In the genomic region with DNA sequence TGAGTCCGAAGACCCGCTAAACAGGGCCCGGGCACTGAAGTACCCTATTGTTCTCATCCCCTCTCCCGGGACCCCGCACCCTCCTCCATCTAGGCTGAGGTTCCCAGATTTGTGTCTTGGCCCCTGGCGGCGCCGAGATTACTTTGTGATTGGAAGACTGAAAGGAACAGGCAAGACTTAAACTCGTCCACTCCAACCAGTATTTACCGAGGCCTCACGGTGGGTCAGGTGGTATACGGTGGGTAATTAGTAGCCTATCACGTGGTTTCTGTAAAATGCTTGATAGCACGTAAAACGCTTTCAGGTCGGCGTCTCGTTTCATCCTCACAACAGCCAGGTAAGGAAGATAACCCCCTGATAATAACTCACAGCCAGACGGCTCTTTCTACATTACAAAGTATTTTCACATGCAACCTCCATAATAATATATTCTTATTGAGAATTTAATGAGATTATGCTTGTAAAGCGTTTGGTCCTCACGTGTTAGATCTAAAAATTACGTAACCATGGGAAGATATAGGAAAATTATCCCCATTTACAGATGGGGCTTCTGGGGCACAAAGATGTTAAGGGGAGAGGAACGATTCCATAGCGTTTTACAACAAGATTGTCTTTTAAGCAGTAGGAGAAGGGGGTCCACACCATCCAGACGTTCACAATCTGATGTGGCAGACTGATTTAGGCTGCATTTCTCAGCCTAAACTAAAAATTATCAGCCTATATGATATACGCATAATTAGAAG, we compare ENCODE assay signal across 8 cellular contexts. TPM values are rescaled to one million over a fixed set of nuclear protein-coding genes. Genes with fewer than 3 reads are reported as not detected.
DNase-seq lines count a peak whose midpoint lies in the region; TF ChIP-seq lines count a peak whose summit lies in the region.

No MANE protein-coding gene starts in this region.

- H3K36me3 ChIP-seq in hepatocyte (replicated peaks; ENCODE audit: insufficient read depth, low read depth), result no peaks in the 10 kb centered on the region

- peak overlapping the region; percentile 83 for H3K4me2 ChIP-seq in hepatocyte

- 2% methylated on average over 26 of the region's 26 CpGs for WGBS in hepatocyte (ENCODE audit: low lambda C conversion rate, missing lambda C conversion rate)

- POLR2A ChIA-PET in GM10248 (lab: Yijun Ruan, JAX), result interaction anchor here (1.0 kb wide), 1 partner anchor 131 kb away, joined by 4 read pairs; a partner anchor contains a TSS

- TF ChIP-seq CTCF in GM10248 (IDR thresholded peaks at IDR 0.05; ENCODE audit: control extremely low read depth, extremely low read depth, low read depth, missing control alignments) (no peak), hepatocyte (IDR thresholded peaks at IDR 0.05; ENCODE audit: poor library complexity) (no peak)

- H3K9me2 ChIP-seq in hepatocyte (replicated peaks; ENCODE audit: insufficient read depth), result no peaks in the 10 kb centered on the region

- DNase-seq in GM10248 (ENCODE audit: extremely low spot score) (peak; percentile 68), H4 (ENCODE audit: low spot score) (peak; percentile 90), Kasumi-1 (lab: John Stamatoyannopoulos, UW) (peak; percentile 67 to 69), RPMI7951 (ENCODE audit: low read depth) (peak; percentile 55), astrocyte of the hippocampus (ENCODE audit: low read depth, low spot score) (peak; percentile 77), hepatocyte (ENCODE audit: low spot score) (peak; percentile 92), pulmonary artery endothelial cell (ENCODE audit: low read depth, low spot score) (peak; percentile 57), mesenteric fat pad (ENCODE audit: low spot score) (no peak)

- H3K27me3 ChIP-seq in hepatocyte, result no peaks in the 10 kb centered on the region

- CTCF ChIA-PET in GM10248 (lab: Yijun Ruan, JAX), result interaction anchor here (2.0 kb wide), 1 partner anchor 22 kb away, joined by 9 read pairs; no protein-coding TSS in a partner anchor

- peak overlapping the region; percentile 31 for H3K4me3 ChIP-seq in hepatocyte

- peaks cover 5% of the 10 kb centered on the region for H3K4me1 ChIP-seq in hepatocyte (ENCODE audit: insufficient read depth)

- peak overlapping the region; percentile 51 for H2AFZ ChIP-seq in hepatocyte

- peaks cover 27% of the 10 kb centered on the region for H4K20me1 ChIP-seq in hepatocyte (ENCODE audit: insufficient read depth, poor library complexity, severe bottlenecking)

- H3K9me3 ChIP-seq in hepatocyte (ENCODE audit: low read depth), result no peaks in the 10 kb centered on the region

- peak overlapping the region; percentile 97 for H3K27ac ChIP-seq in hepatocyte

- H3K79me2 ChIP-seq in hepatocyte, result peaks cover 47% of the 10 kb centered on the region

RNA-seq across cellular contexts. Expression of a gene that starts 0.6 kb away (rescaled TPM):
- 25.6 and 41.2 TPM in 2 replicates for total RNA-seq in H4 (2014; rRNA removed; shearing (Covaris generic))
- 17.0 and 22.3 TPM in 2 replicates for total RNA-seq in RPMI7951 (2014; rRNA removed; shearing (Covaris generic))
- total RNA-seq in hepatocyte (96.1 and 98.6 TPM in 2 replicates), pulmonary artery endothelial cell (130 and 241 TPM in 2 replicates), mesenteric fat pad (80.5 TPM)
- 19.4 and 20.1 TPM in 2 replicates for polyA plus RNA-seq in hepatocyte
